ENCODE assay signal across 27 cellular contexts in genomic region chr13:67343777-67344176, GRCh38.
DNase-seq lines count a peak whose midpoint lies in the region; ATAC-seq, FAIRE-seq and TF ChIP-seq lines count a peak whose summit lies in the region.
"Had no signal": no experiment of that assay in that cellular context is flagged by ENCODE, and none has a peak within 500 bp of the region (broad histone marks: within the 10 kb centered on the region; RNA-seq: fewer than 3 reads in every experiment).

No MANE protein-coding gene starts in this region.

- WGBS in heart left ventricle, 4 donors, result 68 to 78% (median 77%) methylated on average over 1 of the region's 1 CpG

- H3K36me3 ChIP-seq in mucosa of descending colon (ENCODE audit: low read depth) (no peaks in the 10 kb centered on the region), heart left ventricle (no peaks in the 10 kb centered on the region)
- H3K36me3 ChIP-seq: brain microvascular endothelial cell, lower lobe of right lung, tibial artery had no signal

- no peak for ATAC-seq in mucosa of descending colon
- ATAC-seq in HG03280 (IDR thresholded peaks at IDR 0.05; ENCODE audit: unreplicated experiment), result no peak
- no peak for ATAC-seq in heart left ventricle
- ATAC-seq: esophagus mucosa; foreskin keratinocyte; GM12878; sciatic nerve; SK-N-SH treated with all-trans-retinoic acid at 6 μM for 48 hours; stimulated activated naive CD8-positive, alpha-beta T cell treated with anti-CD3 and anti-CD28 coated beads, Interleukin-15, amount 100 ng/mL, for 72 hours had no signal

- intact Hi-C loops in mucosa of descending colon (cut with DNase I, micrococcal nuclease) (no loop called here), heart left ventricle (cut with DNase I) (no loop called here)

- H3K27ac ChIP-seq in heart left ventricle, result no peak overlapping the region
- H3K27ac ChIP-seq: brain microvascular endothelial cell, foreskin keratinocyte, lower lobe of right lung, tibial artery had no signal

- FAIRE-seq in GM19239 (lab: Jason Lieb, UNC), result no peak
- FAIRE-seq: GM12878, islet of Langerhans had no signal

- no peaks in the 10 kb centered on the region for H3K4me1 ChIP-seq in mucosa of descending colon (ENCODE audit: low read depth)
- H3K4me1 ChIP-seq in heart left ventricle, result no peaks in the 10 kb centered on the region
- H3K4me1 ChIP-seq: foreskin keratinocyte, lower lobe of right lung, tibial artery had no signal

- no peak overlapping the region for H3K4me3 ChIP-seq in mucosa of descending colon
- no peak overlapping the region for H3K4me3 ChIP-seq in heart left ventricle
- H3K4me3 ChIP-seq: GM12878, lower lobe of right lung, tibial artery had no signal

- DNase-seq in DMS153 (lab: John Stamatoyannopoulos, UW) (peak; percentile 88), NCI-H1417 treated with DMSO at 0.1 percent for 48 hours (lab: John Stamatoyannopoulos, UW) (peak; percentile 57), NCI-H748 (lab: John Stamatoyannopoulos, UW; ENCODE audit: unreplicated experiment) (peak; percentile 89), iPS DF 19.7 (ENCODE audit: low read depth, low spot score) (peak; percentile 2), mucosa of descending colon (no peak), GM19239 (ENCODE audit: insufficient read length, low spot score) (no peak), heart left ventricle (no peak)
- DNase-seq: activated CD4-positive, alpha-beta T cell treated with anti-CD3 and anti-CD28 coated beads for 4 hours; activated naive CD4-positive, alpha-beta T cell; activated T-cell treated with anti-CD3 and anti-CD28 coated beads, Interleukin-2, amount 50 U/mL, for 24 hours; brain microvascular endothelial cell; CD8-positive, alpha-beta memory T cell; DND-41; effector memory CD4-positive, alpha-beta T cell; lower lobe of right lung; NCI-H2029 treated with DMSO at 0.1 percent for 48 hours; NCI-H446 treated with DMSO at 0.1 percent for 48 hours; posterior cingulate gyrus; stimulated activated naive CD8-positive, alpha-beta T cell treated with anti-CD3 and anti-CD28 coated beads, Interleukin-15, amount 100 ng/mL, for 72 hours; tibial artery had no signal

- H3K9me3 ChIP-seq in mucosa of descending colon (no peaks in the 10 kb centered on the region), heart left ventricle (peaks cover 0 to 11% (median 0%) of the 10 kb centered on the region in 12 donors)
- H3K9me3 ChIP-seq: lower lobe of right lung, tibial artery had no signal

- H3K27me3 ChIP-seq in heart left ventricle, result no peaks in the 10 kb centered on the region
- H3K27me3 ChIP-seq: brain microvascular endothelial cell, foreskin keratinocyte, tibial artery had no signal

- TF ChIP-seq CTCF in mucosa of descending colon (IDR thresholded peaks at IDR 0.05) (no peak), heart left ventricle (IDR thresholded peaks at IDR 0.05) (no peak)

- TF ChIP-seq POLR2A in heart left ventricle (IDR thresholded peaks at IDR 0.05), result no peak

Comparison
In these comparisons a context has a peak if more than half of its experiments do, and no peak if none do; other contexts are left out.
1. DNase-seq: peak in DMS153 (single experiment), NCI-H1417 treated with DMSO at 0.1 percent for 48 hours (single experiment), NCI-H748 (single experiment) and iPS DF 19.7 (single experiment); none in mucosa of descending colon (0 of 3), GM19239 (single experiment) and heart left ventricle (0 of 5).